In genomic region chr4:7259039-7259438, GRCh38 we compare ENCODE assay signal across 35 cellular contexts.
"Had no signal": no experiment of that assay in that cellular context is flagged by ENCODE, and none has a peak within 500 bp of the region (broad histone marks: within the 10 kb centered on the region; RNA-seq: fewer than 3 reads in every experiment).

No MANE protein-coding gene starts in this region.

- H3K4me3 ChIP-seq: MG63 had no signal

- H3K9me3 ChIP-seq: MG63 had no signal

- H3K36me3 ChIP-seq: MG63 had no signal

- DNase-seq: Kasumi-1, MG63, MM.1S, MV-4-11, NCI-H1048, NCI-H1092, NCI-H1092 treated with DMSO at 0.1 percent for 48 hours, NCI-H1105, NCI-H1105 treated with DMSO at 0.1 percent for 48 hours, NCI-H1417, NCI-H1417 treated with DMSO at 0.1 percent for 48 hours, NCI-H1436, NCI-H1436 treated with DMSO at 0.1 percent for 48 hours, NCI-H146, NCI-H1694, NCI-H1694 treated with DMSO at 0.1 percent for 48 hours, NCI-H187, NCI-H187 treated with DMSO at 0.1 percent for 48 hours, NCI-H1930, NCI-H2029, NCI-H2029 treated with DMSO at 0.1 percent for 48 hours, NCI-H2081, NCI-H2081 treated with DMSO at 0.1 percent for 48 hours, NCI-H2107, NCI-H2171, NCI-H2171 treated with DMSO at 0.1 percent for 48 hours, NCI-H2227 treated with DMSO at 0.1 percent for 48 hours, NCI-H226, NCI-H345, NCI-H446, NCI-H446 treated with DMSO at 0.1 percent for 48 hours, NCI-H510A, NCI-H510A treated with DMSO at 0.1 percent for 48 hours, NCI-H524, NCI-H524 treated with DMSO at 0.1 percent for 48 hours had no signal

- H3K27me3 ChIP-seq: MG63 had no signal
